In genomic region chr12:101619868-101620761, GRCh38 we compare ENCODE assay signal across 1 cellular context.
TF ChIP-seq lines count a peak whose summit lies in the region.

No MANE protein-coding gene starts in this region.

TF ChIP-seq in HepG2, 621 proteins besides CTCF, POLR2A, EP300 and RAD21:
- TF ChIP-seq HOXD1 (CRISPR knock-in tag; IDR thresholded peaks at IDR 0.05) (no peak), TERF1 (CRISPR knock-in tag; IDR thresholded peaks at IDR 0.05) (no peak), REST (IDR thresholded peaks at IDR 0.05; ENCODE audit: borderline replicate concordance in 1 of 2, low read depth in 1 of 2, low read length in 2 of 2) (no peak), LCORL (IDR thresholded peaks at IDR 0.05) (peak; percentile 25; the same call in 1 of the 2 replicates), LCORL (CRISPR knock-in tag; IDR thresholded peaks at IDR 0.05) (no peak), DBP (CRISPR knock-in tag; IDR thresholded peaks at IDR 0.05; ENCODE audit: not compliant biosample characterization) (no peak), POGZ (CRISPR knock-in tag; IDR thresholded peaks at IDR 0.05) (0 out of 2 replicates have a peak, but pooled peaks have one; percentile 24), NFYC (CRISPR knock-in tag; IDR thresholded peaks at IDR 0.05) (no peak)
